Comparison of ENCODE assay signal across 8 cellular contexts in the genomic region with DNA sequence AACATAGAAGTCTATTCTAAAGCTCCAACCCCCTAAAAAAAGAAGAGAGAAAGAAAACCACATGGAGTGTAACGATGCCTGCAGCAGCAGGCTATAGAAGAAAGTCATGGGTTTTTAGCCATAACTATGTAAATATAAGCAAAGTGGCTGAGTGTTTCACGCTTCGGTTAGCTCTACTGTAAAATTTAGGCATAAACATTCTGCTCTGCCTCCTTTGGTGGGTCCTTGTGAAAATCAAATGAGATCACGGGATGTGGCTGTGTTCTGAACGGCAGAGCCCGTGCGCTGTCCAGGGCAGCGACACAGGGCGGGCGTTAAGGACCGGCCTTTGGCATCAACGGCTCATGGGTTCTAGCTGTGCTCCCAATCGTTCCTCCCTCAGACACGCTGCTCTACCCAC.
DNase-seq lines count a peak whose midpoint lies in the region; ATAC-seq and TF ChIP-seq lines count a peak whose summit lies in the region.

No MANE protein-coding gene starts in this region.

- H3K36me3 ChIP-seq in WERI-Rb-1: peaks cover 11% of the 10 kb centered on the region
- H3K36me3 ChIP-seq in colonic mucosa: peaks cover 9% of the 10 kb centered on the region

- ATAC-seq in GM18511 (IDR thresholded peaks at IDR 0.05; ENCODE audit: unreplicated experiment) (peak; percentile 91), GM21526 (IDR thresholded peaks at IDR 0.05; ENCODE audit: low FRiP score, unreplicated experiment) (peak; percentile 75), HG03558 (IDR thresholded peaks at IDR 0.05; ENCODE audit: extremely low read depth, unreplicated experiment) (peak; percentile 80), left lobe of liver (no peak)

- DNase-seq in left lobe of liver (ENCODE audit: low spot score): peak; percentile 8
- no peak for DNase-seq in chondrocyte (ENCODE audit: low spot score)
- DNase-seq in WERI-Rb-1: no peak
- DNase-seq in T-helper 9 cell: no peak
- DNase-seq in colonic mucosa: no peak

- peaks cover 21% of the 10 kb centered on the region for H3K4me1 Mint-ChIP-seq in chondrocyte (ENCODE audit: low read depth)

- no peak overlapping the region for H3K4me3 ChIP-seq in WERI-Rb-1 (ENCODE audit: low read depth, low read length)
- no peak overlapping the region for H3K4me3 ChIP-seq in colonic mucosa

- H3K9ac ChIP-seq in colonic mucosa (ENCODE audit: low read depth in 2 of 2, low read length in 2 of 2): no peak overlapping the region

- no peaks in the 10 kb centered on the region for H3K4me1 ChIP-seq in colonic mucosa

- H3K9me3 ChIP-seq in WERI-Rb-1 (ENCODE audit: severe bottlenecking) (no peaks in the 10 kb centered on the region), colonic mucosa (no peaks in the 10 kb centered on the region)

- H3K27me3 Mint-ChIP-seq in chondrocyte (ENCODE audit: low read depth): no peaks in the 10 kb centered on the region

- H3K4me3 Mint-ChIP-seq in chondrocyte (ENCODE audit: unreplicated experiment): no peak overlapping the region

- intact Hi-C loops in colonic mucosa (cut with DNase I): loop anchor here (10.0 kb wide), 2 partner anchors 59 to 111 kb away; no protein-coding TSS in a partner anchor

- H3K27ac ChIP-seq in WERI-Rb-1 (no peak overlapping the region), colonic mucosa (no peak overlapping the region)

- H3K27me3 ChIP-seq in WERI-Rb-1 (ENCODE audit: insufficient read depth, low read depth, severe bottlenecking) (no peaks in the 10 kb centered on the region), colonic mucosa (no peaks in the 10 kb centered on the region)

- peaks cover 6% of the 10 kb centered on the region for H3K9me3 Mint-ChIP-seq in chondrocyte (ENCODE audit: low read depth)

- no peak overlapping the region for H3K27ac Mint-ChIP-seq in chondrocyte (ENCODE audit: unreplicated experiment)

- H3K36me3 Mint-ChIP-seq in chondrocyte (ENCODE audit: low read depth): peaks cover 37% of the 10 kb centered on the region

- TF ChIP-seq CTCF in chondrocyte (IDR thresholded peaks at IDR 0.05): no peak
- TF ChIP-seq CTCF in WERI-Rb-1 (IDR thresholded peaks at IDR 0.05; ENCODE audit: low read depth, low read length): no peak
- TF ChIP-seq CTCF in colonic mucosa (IDR thresholded peaks at IDR 0.05): no peak
